Comparison of ENCODE assay signal across 22 cellular contexts in genomic region chr13:46546084-46546786, GRCh38.
"Had no signal": no experiment of that assay in that cellular context is flagged by ENCODE, and none has a peak within 500 bp of the region (broad histone marks: within the 10 kb centered on the region; RNA-seq: fewer than 3 reads in every experiment).

No MANE protein-coding gene starts in this region.

- H3K27me3 Mint-ChIP-seq: memory B cell had no signal

- H3K9me3 ChIP-seq: heart left ventricle, left ventricle myocardium inferior, lower lobe of right lung, pancreas, prostate gland, sigmoid colon, stomach, thoracic aorta, transverse colon had no signal

- H3K4me2 ChIP-seq: neural progenitor cell had no signal

- H3K27ac ChIP-seq: heart left ventricle, left ventricle myocardium inferior, lower lobe of right lung, neural progenitor cell, pancreas, prostate gland, sigmoid colon, skin epidermis, stomach, thoracic aorta, transverse colon had no signal

- H2AFZ ChIP-seq: neural progenitor cell had no signal

- H3K4me1 ChIP-seq: neural progenitor cell, pancreas, prostate gland had no signal

- H3K4me3 Mint-ChIP-seq: memory B cell; mesothelial cell of epicardium; natural killer cell treated with Interleukin-12 subunit alpha and Interleukin-12 subunit beta and Interleukin-15 and Interleukin-18, amount 100 ng/mL, for 72 hours; neural progenitor cell had no signal

- H3K9ac ChIP-seq: neural progenitor cell had no signal

- ATAC-seq: esophagus mucosa; heart left ventricle; lower lobe of right lung; natural killer cell treated with Interleukin-12 subunit alpha and Interleukin-12 subunit beta and Interleukin-15 and Interleukin-18, amount 100 ng/mL, for 72 hours; pancreas had no signal

- H3K36me3 ChIP-seq: heart left ventricle, left ventricle myocardium inferior, lower lobe of right lung, neural progenitor cell, pancreas, prostate gland, sigmoid colon, stomach, thoracic aorta, transverse colon had no signal

- DNase-seq: effector memory CD4-positive, alpha-beta T cell; heart left ventricle; hypothalamus; left ventricle myocardium inferior; lower lobe of right lung; nucleus accumbens; pancreas; retina; sigmoid colon; stimulated activated CD4-positive, alpha-beta T cell treated with anti-CD3 and anti-CD28 coated beads, Interleukin-12 subunit alpha, Interleukin-12 subunit beta, amount 100 ng/mL, for 4 hours; stimulated activated naive CD4-positive, alpha-beta T cell; stomach; substantia nigra; transverse colon had no signal

- H3K36me3 Mint-ChIP-seq: memory B cell; mesothelial cell of epicardium; natural killer cell treated with Interleukin-12 subunit alpha and Interleukin-12 subunit beta and Interleukin-15 and Interleukin-18, amount 100 ng/mL, for 72 hours; neural progenitor cell had no signal

- H3K9me3 Mint-ChIP-seq: memory B cell; mesothelial cell of epicardium; natural killer cell treated with Interleukin-12 subunit alpha and Interleukin-12 subunit beta and Interleukin-15 and Interleukin-18, amount 100 ng/mL, for 72 hours; neural progenitor cell had no signal

- H3K27me3 ChIP-seq: heart left ventricle, pancreas, sigmoid colon, stomach, transverse colon had no signal

- H3K27ac Mint-ChIP-seq: memory B cell; mesothelial cell of epicardium; natural killer cell treated with Interleukin-12 subunit alpha and Interleukin-12 subunit beta and Interleukin-15 and Interleukin-18, amount 100 ng/mL, for 72 hours; neural progenitor cell had no signal

- H3K4me3 ChIP-seq: heart left ventricle, left ventricle myocardium inferior, lower lobe of right lung, neural progenitor cell, pancreas, prostate gland, sigmoid colon, skin epidermis, stomach, thoracic aorta, transverse colon had no signal

- H3K4me1 Mint-ChIP-seq: memory B cell had no signal
